20 cellular contexts compared by ENCODE assay signal in the genomic region with DNA sequence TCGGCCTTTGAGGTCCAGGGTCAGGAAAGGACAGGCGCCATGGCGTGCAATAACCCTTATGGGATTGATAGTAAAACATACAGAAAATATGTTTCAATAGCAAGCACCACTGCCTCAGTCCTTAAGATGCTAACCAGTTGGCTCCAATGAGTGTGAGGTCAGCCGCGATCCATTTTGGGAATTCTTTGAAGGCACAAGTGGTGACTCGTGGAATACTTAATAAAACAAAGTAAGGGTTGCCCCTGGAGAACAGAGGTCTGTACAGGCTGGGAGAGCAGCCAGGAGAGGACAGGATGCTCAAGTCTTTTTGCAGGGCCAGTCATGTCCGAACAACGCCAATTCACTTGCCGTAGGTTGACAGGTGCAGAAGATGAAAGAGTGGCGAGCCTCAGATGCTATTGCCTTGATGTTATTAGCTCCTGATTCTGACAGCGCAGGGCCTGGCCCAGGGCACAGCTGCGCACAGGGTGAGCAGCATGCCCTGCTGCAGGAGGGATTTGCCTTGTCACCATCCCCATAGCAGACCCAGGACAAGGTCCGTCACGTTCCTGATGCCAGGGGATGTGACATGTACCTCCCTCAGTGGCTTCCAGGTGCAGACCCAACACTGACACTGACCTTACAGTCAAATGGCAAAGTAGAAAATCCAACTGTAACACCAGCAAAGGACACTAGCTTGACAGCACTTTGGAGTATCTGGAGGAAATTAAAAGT. TPM values are rescaled to one million over a fixed set of nuclear protein-coding genes. Genes with fewer than 3 reads are reported as not detected.
DNase-seq lines count a peak whose midpoint lies in the region; ATAC-seq and TF ChIP-seq lines count a peak whose summit lies in the region.
"Had no signal": no experiment of that assay in that cellular context is flagged by ENCODE, and none has a peak within 500 bp of the region (broad histone marks: within the 10 kb centered on the region; RNA-seq: fewer than 3 reads in every experiment).

No MANE protein-coding gene starts in this region.

- dilution Hi-C loops in IMR-90 (cut with HindIII; ENCODE audit: low sequenced_read_pairs, unreplicated experiment): no loop called here

- H3K4me2 ChIP-seq in IMR-90 (ENCODE audit: low read depth, low read length) (no peak overlapping the region), neural progenitor cell (no peak overlapping the region)

- H4K91ac ChIP-seq in IMR-90 (ENCODE audit: insufficient read depth, low read depth, low read length): no peak overlapping the region

- CTCF ChIA-PET in IMR-90 (lab: Yijun Ruan, JAX): no interaction called here

- no peak overlapping the region for H2BK20ac ChIP-seq in IMR-90 (ENCODE audit: low read depth, low read length)

- DNase-seq in A172 (ENCODE audit: low spot score): peak; percentile 11
- no peak for DNase-seq in IMR-90
- peak in 1 of 10 donors; percentile 8 for DNase-seq in dorsolateral prefrontal cortex
- DNase-seq in neural progenitor cell (ENCODE audit: low spot score): no peak
- DNase-seq in T-helper 2 cell treated with Interferon-gamma antibody and Interleukin-4, amounts not matched to agents 5 μg/mL and 100 μg/mL, for 36 hours (ENCODE audit: low spot score): no peak
- DNase-seq in 8988T: no peak
- DNase-seq in NCI-H2029 treated with DMSO at 0.1 percent for 48 hours (lab: John Stamatoyannopoulos, UW): no peak
- DNase-seq in left lung: no peak
- DNase-seq: AML-193, COR-L47, H7, Kasumi-1, MM.1S, NCI-H187, NCI-H446, NCI-H69, PC-3, SJCRH30 had no signal

- H3K56ac ChIP-seq in IMR-90 (ENCODE audit: extremely low read depth, insufficient read depth, low read length): no peak overlapping the region

- H2BK5ac ChIP-seq in IMR-90 (ENCODE audit: low read depth, low read length, poor library complexity, severe bottlenecking): no peak overlapping the region

- no peak overlapping the region for H3K27ac ChIP-seq in IMR-90 (ENCODE audit: insufficient read depth, low read length)
- H3K27ac ChIP-seq in dorsolateral prefrontal cortex: peak overlapping the region in 41 of 59 donors; percentile 4 to 75 (median 59)
- H3K27ac ChIP-seq in neural progenitor cell: no peak overlapping the region
- no peak overlapping the region for H3K27ac ChIP-seq in left lung
- H3K27ac ChIP-seq: SJCRH30 had no signal

- no peak overlapping the region for H3K4ac ChIP-seq in IMR-90 (ENCODE audit: low read depth, low read length)

- H3K27me3 ChIP-seq in IMR-90 (ENCODE audit: control insufficient read depth, insufficient read depth, low read length) (no peaks in the 10 kb centered on the region), dorsolateral prefrontal cortex (no peaks in the 10 kb centered on the region), neural progenitor cell (no peaks in the 10 kb centered on the region), left lung (peaks cover 0 to 6% of the 10 kb centered on the region in 2 donors)
- H3K27me3 ChIP-seq: SJCRH30 had no signal

- H3K14ac ChIP-seq in IMR-90 (replicated peaks; ENCODE audit: low read depth, low read length): no peak overlapping the region

- H3K9me3 ChIP-seq in IMR-90 (ENCODE audit: control insufficient read depth, insufficient read depth, low read length) (no peaks in the 10 kb centered on the region), neural progenitor cell (ENCODE audit: low read depth) (no peaks in the 10 kb centered on the region), left lung (no peaks in the 10 kb centered on the region)
- H3K9me3 ChIP-seq: SJCRH30 had no signal

- no peaks in the 10 kb centered on the region for H3K79me2 ChIP-seq in neural progenitor cell (ENCODE audit: low read depth)

- intact Hi-C loops in IMR-90 (cut with micrococcal nuclease): no loop called here
- intact Hi-C loops in dorsolateral prefrontal cortex (cut with DNase I): loop anchor here in 1 of 2 donors (10.0 kb wide), 1 partner anchor 326 kb away; no protein-coding TSS in a partner anchor
- intact Hi-C loops in left lung (cut with DNase I): no loop called here

- TF ChIP-seq POLR2A in IMR-90 (IDR thresholded peaks at IDR 0.05; ENCODE audit: low read depth, low read length): no peak

- H3K4me1 Mint-ChIP-seq in neural progenitor cell: peaks cover 15% of the 10 kb centered on the region
- no peaks in the 10 kb centered on the region for H3K4me1 Mint-ChIP-seq in T-helper 2 cell treated with Interferon-gamma antibody and Interleukin-4, amounts not matched to agents 5 μg/mL and 100 μg/mL, for 36 hours (ENCODE audit: low read depth)
- H3K4me1 Mint-ChIP-seq: CD14-positive monocyte, IgD-negative memory B cell had no signal

- H4K8ac ChIP-seq in IMR-90 (ENCODE audit: low read depth in 2 of 2, low read length in 2 of 2): no peak overlapping the region

- peaks cover 10% of the 10 kb centered on the region for H3K27me3 Mint-ChIP-seq in neural progenitor cell (ENCODE audit: insufficient read depth, low read depth)
- no peaks in the 10 kb centered on the region for H3K27me3 Mint-ChIP-seq in T-helper 2 cell treated with Interferon-gamma antibody and Interleukin-4, amounts not matched to agents 5 μg/mL and 100 μg/mL, for 36 hours (ENCODE audit: low read depth)
- H3K27me3 Mint-ChIP-seq: IgD-negative memory B cell had no signal

- no peak overlapping the region for H3K18ac ChIP-seq in IMR-90 (ENCODE audit: low read depth, low read length)

- H4K20me1 ChIP-seq in IMR-90 (ENCODE audit: insufficient read depth, low read length): no peaks in the 10 kb centered on the region
- peaks cover 16% of the 10 kb centered on the region for H4K20me1 ChIP-seq in neural progenitor cell (ENCODE audit: low read depth)

- POLR2A ChIA-PET in IMR-90 (lab: Charles Lee; ENCODE audit: unreplicated experiment): no interaction called here

- peak overlapping the region; percentile 55 for H2AK9ac ChIP-seq in IMR-90 (replicated peaks; ENCODE audit: low read depth, low read length, poor library complexity)

- H2AK5ac ChIP-seq in IMR-90 (ENCODE audit: low read depth, low read length): no peak overlapping the region

- H2AFZ ChIP-seq in IMR-90 (replicated peaks; ENCODE audit: low read length, poor library complexity): no peak overlapping the region
- no peak overlapping the region for H2AFZ ChIP-seq in neural progenitor cell (replicated peaks)

- H3K79me1 ChIP-seq in IMR-90 (ENCODE audit: low read depth in 1 of 2, low read length in 2 of 2): no peaks in the 10 kb centered on the region

- no peaks in the 10 kb centered on the region for H3K36me3 Mint-ChIP-seq in neural progenitor cell
- no peaks in the 10 kb centered on the region for H3K36me3 Mint-ChIP-seq in T-helper 2 cell treated with Interferon-gamma antibody and Interleukin-4, amounts not matched to agents 5 μg/mL and 100 μg/mL, for 36 hours (ENCODE audit: low read depth)
- H3K36me3 Mint-ChIP-seq: CD14-positive monocyte, IgD-negative memory B cell had no signal

- no peak overlapping the region for H3K23ac ChIP-seq in IMR-90 (ENCODE audit: low read depth, low read length)

- TF ChIP-seq RAD21 in IMR-90 (IDR thresholded peaks at IDR 0.05; ENCODE audit: low read length): no peak

- H2BK120ac ChIP-seq in IMR-90 (ENCODE audit: low read depth, low read length): no peak overlapping the region

- 78% methylated on average over 4 of the region's 14 CpGs; no CpG with 5 or more reads in 1 of the 2 experiments for WGBS in IMR-90 (ENCODE audit: extremely low coverage in 2 of 2, insufficient read length in 1 of 2), 2 experiments

- ATAC-seq in IMR-90 (ENCODE audit: low read depth) (no peak), left lung (no peak)
- ATAC-seq: PC-3 had no signal

- no peak overlapping the region for H3K4me3 Mint-ChIP-seq in neural progenitor cell
- no peak overlapping the region for H3K4me3 Mint-ChIP-seq in T-helper 2 cell treated with Interferon-gamma antibody and Interleukin-4, amounts not matched to agents 5 μg/mL and 100 μg/mL, for 36 hours
- H3K4me3 Mint-ChIP-seq: CD14-positive monocyte, IgD-negative memory B cell had no signal

- H4K5ac ChIP-seq in IMR-90 (ENCODE audit: low read depth, low read length): no peak overlapping the region

- H3K9me1 ChIP-seq in IMR-90 (ENCODE audit: insufficient read depth, low read length): peaks cover 7% of the 10 kb centered on the region; the same call in 1 of the 2 replicates

- H3K27ac Mint-ChIP-seq in neural progenitor cell: peak overlapping the region; percentile 42
- H3K27ac Mint-ChIP-seq in T-helper 2 cell treated with Interferon-gamma antibody and Interleukin-4, amounts not matched to agents 5 μg/mL and 100 μg/mL, for 36 hours: no peak overlapping the region
- H3K27ac Mint-ChIP-seq: CD14-positive monocyte, IgD-negative memory B cell had no signal

- no TSS peak for BruUV-seq in IMR-90 (replicated peaks; lab: Mats Ljungman, UMichigan)

- H3K9me3 Mint-ChIP-seq in neural progenitor cell: no peaks in the 10 kb centered on the region
- no peaks in the 10 kb centered on the region for H3K9me3 Mint-ChIP-seq in T-helper 2 cell treated with Interferon-gamma antibody and Interleukin-4, amounts not matched to agents 5 μg/mL and 100 μg/mL, for 36 hours

- H3K4me1 ChIP-seq in IMR-90 (ENCODE audit: control insufficient read depth, insufficient read depth, low read length): no peaks in the 10 kb centered on the region
- peaks cover 24% of the 10 kb centered on the region for H3K4me1 ChIP-seq in neural progenitor cell
- H3K4me1 ChIP-seq in left lung: no peaks in the 10 kb centered on the region
- H3K4me1 ChIP-seq: SJCRH30 had no signal

- in situ Hi-C loops in IMR-90 (cut with MboI; ENCODE audit: low sequenced_read_pairs): no loop called here

- H3K36me3 ChIP-seq in IMR-90 (ENCODE audit: control insufficient read depth, insufficient read depth, low read length) (no peaks in the 10 kb centered on the region), neural progenitor cell (no peaks in the 10 kb centered on the region), left lung (no peaks in the 10 kb centered on the region)
- H3K36me3 ChIP-seq: SJCRH30 had no signal

- no peak overlapping the region for H3K9ac ChIP-seq in IMR-90 (ENCODE audit: low read depth, low read length)
- H3K9ac ChIP-seq in neural progenitor cell: no peak overlapping the region

- no peaks in the 10 kb centered on the region for H3F3A ChIP-seq in neural progenitor cell (ENCODE audit: low read depth)

- no peak overlapping the region for H2BK15ac ChIP-seq in IMR-90 (ENCODE audit: low read depth, low read length)

- H3K4me3 ChIP-seq in IMR-90 (ENCODE audit: insufficient read depth, low read depth, low read length) (no peak overlapping the region), dorsolateral prefrontal cortex (no peak overlapping the region), neural progenitor cell (no peak overlapping the region), left lung (no peak overlapping the region)
- H3K4me3 ChIP-seq: SJCRH30 had no signal

- TF ChIP-seq CTCF in IMR-90 (conservative IDR thresholded peaks at IDR 0.05; ENCODE audit: low read depth, low read length) (no peak), dorsolateral prefrontal cortex (IDR thresholded peaks at IDR 0.05 in 54 of 56, conservative IDR thresholded peaks at IDR 0.05 in 2 of 56; ENCODE audit: low read depth in 1 of 56, partially characterized antibody in 56 of 56) (no peak), neural progenitor cell (IDR thresholded peaks at IDR 0.05) (no peak), left lung (IDR thresholded peaks at IDR 0.05) (no peak)

RNA-seq across cellular contexts. Expression of a gene that starts 21.8 kb away (rescaled TPM):
- total RNA-seq in A172 (2014; rRNA removed; shearing (Covaris generic)): 4.9 and 5.2 TPM in 2 replicates
- not detected in 2 replicates for total RNA-seq in IMR-90 (2012; rRNA removed)
- not detected in 2 replicates for polyA plus RNA-seq in IMR-90 (2012; rRNA removed)
- not detected in 2 replicates for polyA plus RNA-seq in IMR-90 (2012; cell fraction: cytosol; rRNA removed)
- not detected in 2 replicates for polyA plus RNA-seq in IMR-90 (2012; cell fraction: nucleus; rRNA removed; ENCODE audit: low replicate concordance)
- total RNA-seq in dorsolateral prefrontal cortex: 10 to 100 TPM; 26.8 to 67.4 (median 45.8) TPM
- 1.0 and 4.7 TPM in 2 replicates for total RNA-seq in neural progenitor cell (ENCODE audit: low replicate concordance)
- 1 to 10 TPM; 1.3 to 2.0 TPM for total RNA-seq in left lung
- total RNA-seq: PC-3, SJCRH30 had no signal
- polyA plus RNA-seq: CD14-positive monocyte, IgD-negative memory B cell had no signal

Comparison
In these comparisons a context has a peak if more than half of its experiments do, and no peak if none do; other contexts are left out.
1. H3K27ac ChIP-seq: peak in dorsolateral prefrontal cortex (41 of 59); none in IMR-90 (single experiment), neural progenitor cell (single experiment) and left lung (0 of 2).